ENCODE assay signal across 18 cellular contexts in the genomic region with DNA sequence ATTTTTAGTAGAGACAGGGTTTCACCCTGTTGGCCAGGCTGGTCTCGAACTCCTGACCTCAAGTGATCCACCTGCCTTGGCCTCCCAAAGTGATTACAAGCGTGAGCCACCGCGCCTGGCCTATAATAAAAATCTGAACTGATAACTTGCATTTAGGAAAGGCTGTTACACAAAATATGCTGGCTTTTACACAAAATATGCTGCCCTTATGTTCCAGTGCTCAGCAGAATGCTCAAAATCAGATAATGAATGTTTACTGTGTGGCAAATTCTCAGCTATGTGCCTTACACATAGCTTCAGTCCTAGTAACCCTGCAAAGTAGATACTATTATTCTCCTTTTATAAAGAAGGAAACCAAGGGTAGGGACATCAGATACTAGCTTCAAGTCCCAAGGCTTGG.
DNase-seq lines count a peak whose midpoint lies in the region; ATAC-seq and TF ChIP-seq lines count a peak whose summit lies in the region.
"Had no signal": no experiment of that assay in that cellular context is flagged by ENCODE, and none has a peak within 500 bp of the region (broad histone marks: within the 10 kb centered on the region; RNA-seq: fewer than 3 reads in every experiment).

No MANE protein-coding gene starts in this region.

- H3K9me2 ChIP-seq in HCT116 (ENCODE audit: insufficient read depth): no peaks in the 10 kb centered on the region
- H3K9me2 ChIP-seq in PC-9 (ENCODE audit: insufficient read depth): no peaks in the 10 kb centered on the region

- CTCF ChIA-PET in HCT116 (lab: Charles Lee): interaction anchor here (0.6 kb wide), 1 partner anchor 141 kb away, joined by 3 read pairs; a partner anchor contains a TSS
- CTCF ChIA-PET in PC-9 (lab: Charles Lee): no interaction called here
- CTCF ChIA-PET in activated naive CD4-positive, alpha-beta T cell treated with anti-CD3 and anti-CD28 coated beads for 36 hours (lab: Charles Lee): interaction anchor here (0.6 kb wide), 2 partner anchors 87 to 114 kb away, joined by 3 to 6 read pairs; no protein-coding TSS in a partner anchor

- RAD21 ChIA-PET in HCT116 (lab: Charles Lee; ENCODE audit: low non-redundant PET in 1 of 2, low total read pairs in 2 of 2, uncharacterized antibody in 2 of 2, unreplicated experiment in 2 of 2): no interaction called here

- H4K12ac ChIP-seq in trophoblast cell (ENCODE audit: low read depth, low read length): no peak overlapping the region

- H3K4me3 Mint-ChIP-seq in endodermal cell: no peak overlapping the region
- H3K4me3 Mint-ChIP-seq in activated naive CD4-positive, alpha-beta T cell treated with anti-CD3 and anti-CD28 coated beads for 36 hours: no peak overlapping the region
- H3K4me3 Mint-ChIP-seq: B cell; CD4-positive, CD25-positive, alpha-beta regulatory T cell; CD8-positive, alpha-beta T cell had no signal

- H2BK5ac ChIP-seq in trophoblast cell (ENCODE audit: low read depth, low read length, poor library complexity): no peak overlapping the region

- POLR2A ChIA-PET in HCT116 (lab: Charles Lee) (interaction anchor here (0.9 kb wide), 1 partner anchor 80 kb away, joined by 3 read pairs; no protein-coding TSS in a partner anchor), PC-9 (lab: Charles Lee; ENCODE audit: unreplicated experiment) (no interaction called here)

- H3K4me2 ChIP-seq in HCT116 (ENCODE audit: low read length) (peak overlapping the region; percentile 26; the same call in 1 of the 2 replicates), PC-9 (0 out of 2 replicates have a peak overlapping the region, but pooled peaks have one; percentile 15), trophoblast cell (ENCODE audit: low read length) (no peak overlapping the region)
- H3K4me2 ChIP-seq: BLaER1 had no signal

- H3K9me3 ChIP-seq in HCT116 (ENCODE audit: control insufficient read depth in 1 of 2, insufficient read depth in 1 of 2, low read depth in 1 of 2, low read length in 2 of 2) (no peaks in the 10 kb centered on the region), PC-9 (ENCODE audit: insufficient read depth, low read depth) (no peaks in the 10 kb centered on the region), endodermal cell (ENCODE audit: control insufficient read depth, low read length) (peaks cover 13% of the 10 kb centered on the region), trophoblast cell (ENCODE audit: insufficient read depth, low read depth, low read length) (no peaks in the 10 kb centered on the region)
- H3K9me3 ChIP-seq: HAP-1 had no signal

- TF ChIP-seq POLR2A in HCT116 (IDR thresholded peaks at IDR 0.05; ENCODE audit: borderline replicate concordance, extremely low read depth, insufficient read depth, insufficient read length): no peak

- peaks cover 12% of the 10 kb centered on the region for H3K9me3 Mint-ChIP-seq in endodermal cell
- H3K9me3 Mint-ChIP-seq in activated naive CD4-positive, alpha-beta T cell treated with anti-CD3 and anti-CD28 coated beads for 36 hours: peaks cover 8% of the 10 kb centered on the region

- H2BK120ac ChIP-seq in trophoblast cell (ENCODE audit: insufficient read depth, low read length, poor library complexity): no peak overlapping the region

- no peak for TF ChIP-seq RAD21 in HCT116 (IDR thresholded peaks at IDR 0.05; ENCODE audit: low read depth)

- H3K27me3 Mint-ChIP-seq in endodermal cell (ENCODE audit: insufficient read depth): peaks cover 22% of the 10 kb centered on the region
- no peaks in the 10 kb centered on the region for H3K27me3 Mint-ChIP-seq in activated naive CD4-positive, alpha-beta T cell treated with anti-CD3 and anti-CD28 coated beads for 36 hours (ENCODE audit: low read depth)
- H3K27me3 Mint-ChIP-seq: B cell; CD4-positive, CD25-positive, alpha-beta regulatory T cell had no signal

- H2BK12ac ChIP-seq in trophoblast cell (ENCODE audit: low read length): no peak overlapping the region

- H4K20me1 ChIP-seq in HCT116 (ENCODE audit: insufficient read depth) (no peaks in the 10 kb centered on the region), PC-9 (ENCODE audit: insufficient read depth) (peaks cover 5% of the 10 kb centered on the region; the same call in 1 of the 2 replicates)
- H4K20me1 ChIP-seq: BLaER1 had no signal

- H4K91ac ChIP-seq in trophoblast cell (ENCODE audit: low read depth, low read length): no peak overlapping the region

- BruUV-seq in HCT116 (replicated peaks; lab: Mats Ljungman, UMichigan) (no TSS peak), PC-9 (replicated peaks; lab: Mats Ljungman, UMichigan) (no TSS peak)

- H3K4me1 ChIP-seq in HCT116 (ENCODE audit: control insufficient read depth in 1 of 2, insufficient read depth in 2 of 2, low read length in 2 of 2) (peaks cover 7 to 49% of the 10 kb centered on the region in 2 experiments; a peak in 3 of 4 replicates), PC-9 (replicated peaks; ENCODE audit: insufficient read depth) (no peaks in the 10 kb centered on the region), endodermal cell (ENCODE audit: control insufficient read depth, insufficient read depth, low read length) (no peaks in the 10 kb centered on the region), trophoblast cell (ENCODE audit: control insufficient read depth in 1 of 2, insufficient read depth in 2 of 2, low read length in 2 of 2) (peaks cover 2% of the 10 kb centered on the region in 2 experiments)
- H3K4me1 ChIP-seq: HAP-1 had no signal

- TF ChIP-seq CTCF in HCT116 (IDR thresholded peaks at IDR 0.05 in 2 of 3, conservative IDR thresholded peaks at IDR 0.05 in 1 of 3; ENCODE audit: borderline replicate concordance in 1 of 3, insufficient read depth in 1 of 3, low read depth in 2 of 3, low read length in 2 of 3) (no peak), PC-9 (conservative IDR thresholded peaks at IDR 0.05) (no peak), endodermal cell (conservative IDR thresholded peaks at IDR 0.05) (no peak)

- H3K9ac ChIP-seq in HCT116 (ENCODE audit: low read length) (no peak overlapping the region), endodermal cell (ENCODE audit: extremely low read depth, low read length, poor library complexity, severe bottlenecking) (no peak overlapping the region), trophoblast cell (ENCODE audit: low read length) (no peak overlapping the region)
- H3K9ac ChIP-seq: BLaER1 had no signal

- H3K23ac ChIP-seq in trophoblast cell (ENCODE audit: low read length): no peak overlapping the region

- H4K8ac ChIP-seq in trophoblast cell (ENCODE audit: low read depth, low read length): no peak overlapping the region

- no peak overlapping the region for H3K14ac ChIP-seq in trophoblast cell (ENCODE audit: low read length)

- H3K4me3 ChIP-seq in HCT116 (replicated peaks in 1 of 2; ENCODE audit: low read depth in 1 of 2, low read length in 2 of 2) (no peak overlapping the region), PC-9 (no peak overlapping the region), endodermal cell (ENCODE audit: low read length) (no peak overlapping the region), trophoblast cell (ENCODE audit: low read depth, low read length) (no peak overlapping the region)
- H3K4me3 ChIP-seq: BLaER1, HAP-1 had no signal

- no peaks in the 10 kb centered on the region for H3K27me3 ChIP-seq in HCT116 (ENCODE audit: insufficient read depth, low read length)
- peaks cover 46% of the 10 kb centered on the region for H3K27me3 ChIP-seq in PC-9 (ENCODE audit: insufficient read depth, low read depth)
- peaks cover 12% of the 10 kb centered on the region for H3K27me3 ChIP-seq in endodermal cell (ENCODE audit: control insufficient read depth, insufficient read depth, low read length, poor library complexity, severe bottlenecking)
- H3K27me3 ChIP-seq in trophoblast cell (ENCODE audit: insufficient read depth, low read length): no peaks in the 10 kb centered on the region
- H3K27me3 ChIP-seq: BLaER1 had no signal

- H3K79me2 ChIP-seq in HCT116 (ENCODE audit: insufficient read depth, low read length) (no peaks in the 10 kb centered on the region), PC-9 (ENCODE audit: low read depth) (no peaks in the 10 kb centered on the region), trophoblast cell (ENCODE audit: control insufficient read depth, insufficient read depth, low read length, poor library complexity) (no peaks in the 10 kb centered on the region)

- intact Hi-C loops in HCT116 (cut with micrococcal nuclease): loop anchor here (5.0 kb wide), 1 partner anchor 156 kb away; no protein-coding TSS in a partner anchor
- intact Hi-C loops in PC-9 (cut with micrococcal nuclease; ENCODE audit: unreplicated experiment): no loop called here
- intact Hi-C loops in activated naive CD4-positive, alpha-beta T cell treated with anti-CD3 and anti-CD28 coated beads for 36 hours (cut with micrococcal nuclease): no loop called here

- H3K36me3 Mint-ChIP-seq in endodermal cell (ENCODE audit: low read depth): no peaks in the 10 kb centered on the region
- peaks cover 2% of the 10 kb centered on the region for H3K36me3 Mint-ChIP-seq in activated naive CD4-positive, alpha-beta T cell treated with anti-CD3 and anti-CD28 coated beads for 36 hours (ENCODE audit: low read depth)
- H3K36me3 Mint-ChIP-seq: CD4-positive, CD25-positive, alpha-beta regulatory T cell; CD8-positive, alpha-beta T cell had no signal

- peaks cover 8% of the 10 kb centered on the region for H3K79me1 ChIP-seq in trophoblast cell (ENCODE audit: low read length)

- no peak overlapping the region for H2AFZ ChIP-seq in HCT116 (ENCODE audit: low read depth, low read length, poor library complexity, severe bottlenecking)
- no peak overlapping the region for H2AFZ ChIP-seq in PC-9
- H2AFZ ChIP-seq in trophoblast cell (ENCODE audit: insufficient read depth, low read length, poor library complexity): no peak overlapping the region

- no peak overlapping the region for H3K27ac ChIP-seq in HCT116 (ENCODE audit: low read depth, low read length)
- H3K27ac ChIP-seq in PC-9: no peak overlapping the region
- no peak overlapping the region for H3K27ac ChIP-seq in endodermal cell (ENCODE audit: low read depth, low read length)
- no peak overlapping the region for H3K27ac ChIP-seq in trophoblast cell (ENCODE audit: low read depth, low read length)
- H3K27ac ChIP-seq: 22Rv1, BLaER1, C4-2B had no signal

- H3K36me3 ChIP-seq in HCT116 (ENCODE audit: control insufficient read depth in 1 of 2, insufficient read depth in 2 of 2, low read length in 2 of 2): no peaks in the 10 kb centered on the region
- no peaks in the 10 kb centered on the region for H3K36me3 ChIP-seq in PC-9 (ENCODE audit: low read depth)
- H3K36me3 ChIP-seq in endodermal cell (ENCODE audit: control insufficient read depth, insufficient read depth, low read length): no peaks in the 10 kb centered on the region
- H3K36me3 ChIP-seq in trophoblast cell (ENCODE audit: control insufficient read depth in 1 of 2, insufficient read depth in 2 of 2, low read length in 2 of 2): no peaks in the 10 kb centered on the region
- H3K36me3 ChIP-seq: BLaER1, HAP-1 had no signal

- H3F3A ChIP-seq in PC-9 (ENCODE audit: insufficient read depth, low read depth): no peaks in the 10 kb centered on the region

- H3K4me1 Mint-ChIP-seq in endodermal cell: no peaks in the 10 kb centered on the region
- no peaks in the 10 kb centered on the region for H3K4me1 Mint-ChIP-seq in activated naive CD4-positive, alpha-beta T cell treated with anti-CD3 and anti-CD28 coated beads for 36 hours (ENCODE audit: low read depth)
- H3K4me1 Mint-ChIP-seq: B cell; CD4-positive, CD25-positive, alpha-beta regulatory T cell had no signal

- 94% methylated on average over 3 to 4 of the region's 4 CpGs for WGBS in endodermal cell (ENCODE audit: insufficient coverage in 1 of 2, insufficient read length in 1 of 2), 2 experiments
- WGBS in trophoblast cell (ENCODE audit: extremely low coverage, insufficient coverage, insufficient read length): no CpG with 5 or more reads among the region's 4 CpGs

- no peak overlapping the region for H3K4ac ChIP-seq in trophoblast cell (ENCODE audit: low read depth, low read length)

- no peak for DNase-seq in HCT116 (ENCODE audit: low read depth, low spot score)
- no peak for DNase-seq in PC-9
- peak; percentile 8 for DNase-seq in endodermal cell
- DNase-seq in trophoblast cell: peak; percentile 46 to 90
- no peak for DNase-seq in activated naive CD4-positive, alpha-beta T cell treated with anti-CD3 and anti-CD28 coated beads for 36 hours
- DNase-seq in activated effector memory CD4-positive, alpha-beta T cell treated with anti-CD3 and anti-CD28 coated beads, Interleukin-2, amount 50 U/mL, for 16 hours: no peak
- no peak for DNase-seq in OCI-M2 (lab: John Stamatoyannopoulos, UW; ENCODE audit: unreplicated experiment)
- DNase-seq: Caco-2; CD4-positive, CD25-positive, alpha-beta regulatory T cell; CD8-positive, alpha-beta T cell; DMS153; DND-41; GOT3 had no signal

- ATAC-seq in HCT116: no peak
- ATAC-seq: CD8-positive, alpha-beta T cell had no signal

- no peak overlapping the region for H3K18ac ChIP-seq in trophoblast cell (ENCODE audit: low read length)

- no peak overlapping the region for H3K27ac Mint-ChIP-seq in endodermal cell
- H3K27ac Mint-ChIP-seq in activated naive CD4-positive, alpha-beta T cell treated with anti-CD3 and anti-CD28 coated beads for 36 hours: no peak overlapping the region
- H3K27ac Mint-ChIP-seq: B cell; CD4-positive, CD25-positive, alpha-beta regulatory T cell; CD8-positive, alpha-beta T cell had no signal

- no peak overlapping the region for H2AK5ac ChIP-seq in trophoblast cell (ENCODE audit: low read length)

Comparison
In these comparisons a context has a peak if more than half of its experiments do, and no peak if none do; other contexts are left out.
1. DNase-seq: peak in endodermal cell (single experiment) and trophoblast cell (2 of 2); none in HCT116 (single experiment), PC-9 (0 of 2), activated naive CD4-positive, alpha-beta T cell treated with anti-CD3 and anti-CD28 coated beads for 36 hours (single experiment), activated effector memory CD4-positive, alpha-beta T cell treated with anti-CD3 and anti-CD28 coated beads, Interleukin-2, amount 50 U/mL, for 16 hours (single experiment) and OCI-M2 (single experiment).